Comparison of ENCODE assay signal across 13 cellular contexts in genomic region chr16:85563031-85563430, GRCh38. TPM values are rescaled to one million over a fixed set of nuclear protein-coding genes. Genes with fewer than 3 reads are reported as not detected.
DNase-seq lines count a peak whose midpoint lies in the region; ATAC-seq and TF ChIP-seq lines count a peak whose summit lies in the region.
"Had no signal": no experiment of that assay in that cellular context is flagged by ENCODE, and none has a peak within 500 bp of the region (broad histone marks: within the 10 kb centered on the region; RNA-seq: fewer than 3 reads in every experiment).

No MANE protein-coding gene starts in this region.

- ATAC-seq in natural killer cell treated with Interleukin-12 subunit alpha and Interleukin-12 subunit beta and Interleukin-15 and Interleukin-18, amount 100 ng/mL, for 72 hours, result no peak
- no peak for ATAC-seq in GM18907 (IDR thresholded peaks at IDR 0.05; ENCODE audit: unreplicated experiment)
- no peak for ATAC-seq in GM18870 (IDR thresholded peaks at IDR 0.05; ENCODE audit: unreplicated experiment)

- H3K4me3 ChIP-seq in endocrine pancreas (ENCODE audit: control insufficient read depth, insufficient read depth, low read length), result no peak overlapping the region
- no peak overlapping the region for H3K4me3 ChIP-seq in tibial nerve
- H3K4me3 ChIP-seq: lung had no signal

- no peak for TF ChIP-seq CTCF in tibial nerve (IDR thresholded peaks at IDR 0.05)

- no peaks in the 10 kb centered on the region for H3K9me3 Mint-ChIP-seq in activated CD4-positive, alpha-beta T cell treated with anti-CD3 and anti-CD28 coated beads, Interleukin-2, amount 10 ng/mL, durations not matched to agents 7 days and 5 days
- no peaks in the 10 kb centered on the region for H3K9me3 Mint-ChIP-seq in natural killer cell treated with Interleukin-12 subunit alpha and Interleukin-12 subunit beta and Interleukin-15 and Interleukin-18, amount 100 ng/mL, for 72 hours

- 72 to 73% methylated on average over 8 of the region's 8 CpGs for whole genome bisulfite sequencing in tibial nerve, 2 donors

- peak overlapping the region; percentile 9 for H3K27ac Mint-ChIP-seq in activated CD4-positive, alpha-beta T cell treated with anti-CD3 and anti-CD28 coated beads, Interleukin-2, amount 10 ng/mL, durations not matched to agents 7 days and 5 days
- H3K27ac Mint-ChIP-seq in natural killer cell treated with Interleukin-12 subunit alpha and Interleukin-12 subunit beta and Interleukin-15 and Interleukin-18, amount 100 ng/mL, for 72 hours, result peak overlapping the region; percentile 41 to 99

- H3K9me3 ChIP-seq in endocrine pancreas (ENCODE audit: control insufficient read depth, low read length) (no peaks in the 10 kb centered on the region), tibial nerve (no peaks in the 10 kb centered on the region)

- H3K27ac ChIP-seq in tibial nerve, result peak overlapping the region in 3 of 4 donors; percentile 47 to 76 (median 71)
- H3K27ac ChIP-seq: KMS-11 had no signal

- no peaks in the 10 kb centered on the region for H3K36me3 Mint-ChIP-seq in activated CD4-positive, alpha-beta T cell treated with anti-CD3 and anti-CD28 coated beads, Interleukin-2, amount 10 ng/mL, durations not matched to agents 7 days and 5 days (ENCODE audit: low read depth)
- H3K36me3 Mint-ChIP-seq in natural killer cell treated with Interleukin-12 subunit alpha and Interleukin-12 subunit beta and Interleukin-15 and Interleukin-18, amount 100 ng/mL, for 72 hours, result no peaks in the 10 kb centered on the region

- no peaks in the 10 kb centered on the region for H3K36me3 ChIP-seq in endocrine pancreas (ENCODE audit: control insufficient read depth, insufficient read depth, low read length)
- no peaks in the 10 kb centered on the region for H3K36me3 ChIP-seq in tibial nerve

- H3K4me1 Mint-ChIP-seq in activated CD4-positive, alpha-beta T cell treated with anti-CD3 and anti-CD28 coated beads, Interleukin-2, amount 10 ng/mL, durations not matched to agents 7 days and 5 days, result peaks cover 33% of the 10 kb centered on the region
- peaks cover 76 to 82% of the 10 kb centered on the region in 2 donors for H3K4me1 Mint-ChIP-seq in natural killer cell treated with Interleukin-12 subunit alpha and Interleukin-12 subunit beta and Interleukin-15 and Interleukin-18, amount 100 ng/mL, for 72 hours (ENCODE audit: low read depth in 2 of 2)

- H3K4me1 ChIP-seq in endocrine pancreas (ENCODE audit: control insufficient read depth, insufficient read depth, low read length), result no peaks in the 10 kb centered on the region
- peaks cover 0 to 53% (median 29%) of the 10 kb centered on the region in 4 donors for H3K4me1 ChIP-seq in tibial nerve

- H3K27me3 ChIP-seq in endocrine pancreas (ENCODE audit: control insufficient read depth, insufficient read depth, low read length) (no peaks in the 10 kb centered on the region), tibial nerve (no peaks in the 10 kb centered on the region)

- H3K27me3 Mint-ChIP-seq in activated CD4-positive, alpha-beta T cell treated with anti-CD3 and anti-CD28 coated beads, Interleukin-2, amount 10 ng/mL, durations not matched to agents 7 days and 5 days, result no peaks in the 10 kb centered on the region
- no peaks in the 10 kb centered on the region for H3K27me3 Mint-ChIP-seq in natural killer cell treated with Interleukin-12 subunit alpha and Interleukin-12 subunit beta and Interleukin-15 and Interleukin-18, amount 100 ng/mL, for 72 hours

- no peak overlapping the region for H3K4me3 Mint-ChIP-seq in activated CD4-positive, alpha-beta T cell treated with anti-CD3 and anti-CD28 coated beads, Interleukin-2, amount 10 ng/mL, durations not matched to agents 7 days and 5 days
- H3K4me3 Mint-ChIP-seq in natural killer cell treated with Interleukin-12 subunit alpha and Interleukin-12 subunit beta and Interleukin-15 and Interleukin-18, amount 100 ng/mL, for 72 hours, result no peak overlapping the region

- TF ChIP-seq EP300 in tibial nerve (IDR thresholded peaks at IDR 0.05), result no peak

- TF ChIP-seq POLR2A in tibial nerve (IDR thresholded peaks at IDR 0.05), result no peak

- H3K9ac ChIP-seq in endocrine pancreas (ENCODE audit: control insufficient read depth, insufficient read depth, low read length), result peak overlapping the region; percentile 34
- H3K9ac ChIP-seq: KMS-11 had no signal

- DNase-seq in activated CD4-positive, alpha-beta T cell treated with anti-CD3 and anti-CD28 coated beads, Interleukin-2, amount 10 ng/mL, durations not matched to agents 7 days and 5 days, result no peak
- no peak for DNase-seq in activated CD4-positive, alpha-beta T cell treated with anti-CD3 and anti-CD28 coated beads for 1 hour
- DNase-seq in natural killer cell treated with Interleukin-12 subunit alpha and Interleukin-12 subunit beta and Interleukin-15 and Interleukin-18, amount 100 ng/mL, for 72 hours (ENCODE audit: low spot score), result no peak
- no peak for DNase-seq in tibial nerve (ENCODE audit: low spot score in 2 of 2)
- no peak for DNase-seq in iPS-NIHi11 (ENCODE audit: low spot score)
- DNase-seq: activated CD4-positive, alpha-beta T cell treated with anti-CD3 and anti-CD28 coated beads, Interleukin-2, amount 50 U/mL, for 4 hours; activated gamma-delta T cell; NCI-H187 treated with DMSO at 0.1 percent for 48 hours had no signal

- CTCF ChIA-PET in activated CD4-positive, alpha-beta T cell treated with anti-CD3 and anti-CD28 coated beads, Interleukin-2, amount 10 ng/mL, durations not matched to agents 7 days and 5 days (lab: Charles Lee), result interaction anchor here (0.7 to 2.2 kb wide), 5 partner anchors 9 to 53 kb away, joined by 3 to 10 read pairs (median 4); no protein-coding TSS in a partner anchor

- POLR2A ChIA-PET in activated CD4-positive, alpha-beta T cell treated with anti-CD3 and anti-CD28 coated beads, Interleukin-2, amount 10 ng/mL, durations not matched to agents 7 days and 5 days (lab: Charles Lee), result no interaction called here

RNA-seq across cellular contexts. Expression of gene GSE1, which starts 50.1 kb away (rescaled TPM):
- 10 to 100 TPM; 25.7 to 27.3 TPM for total RNA-seq in activated CD4-positive, alpha-beta T cell treated with anti-CD3 and anti-CD28 coated beads, Interleukin-2, amount 10 ng/mL, durations not matched to agents 7 days and 5 days
- total RNA-seq in natural killer cell treated with Interleukin-12 subunit alpha and Interleukin-12 subunit beta and Interleukin-15 and Interleukin-18, amount 100 ng/mL, for 72 hours, result 100 to 1,000 TPM in 1 of 2 donors, 10 to 100 TPM in 1; 84.9 to 146 TPM
- total RNA-seq in tibial nerve, result 100 to 1,000 TPM in 1 of 4 donors, 10 to 100 TPM in 3; 65.1 to 147 (median 83.5) TPM
